1 cellular context compared by ENCODE assay signal in the genomic region with DNA sequence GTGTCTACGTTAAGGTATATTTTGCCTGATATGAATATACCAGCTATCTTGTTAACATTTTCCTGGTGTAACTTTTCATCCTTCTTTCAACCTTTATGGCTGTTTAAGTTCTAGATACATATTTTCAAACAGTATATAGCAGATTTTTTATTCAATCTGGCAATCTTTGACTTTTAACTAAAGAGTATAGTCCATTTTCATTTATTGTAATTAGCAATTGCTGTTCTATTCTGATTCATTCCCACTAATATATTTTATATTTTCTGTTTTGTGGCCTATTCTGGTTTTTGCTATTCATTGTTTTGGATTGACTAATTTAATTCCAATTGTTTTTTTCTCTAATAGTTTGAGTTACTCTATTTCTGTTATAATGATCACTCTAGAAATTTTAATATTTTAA.
TF ChIP-seq lines count a peak whose summit lies in the region.

No MANE protein-coding gene starts in this region.

TF ChIP-seq in K562, 482 proteins besides CTCF, POLR2A, EP300 and RAD21:
- TF ChIP-seq CCAR2 (IDR thresholded peaks at IDR 0.05; ENCODE audit: low read depth, low read length) (no peak), LARP7 (IDR thresholded peaks at IDR 0.05) (no peak), ZNF197 (CRISPR knock-in tag; IDR thresholded peaks at IDR 0.05; ENCODE audit: low read depth) (no peak), PTBP1 (IDR thresholded peaks at IDR 0.05; ENCODE audit: low read depth, low read length) (no peak), CBX3 (IDR thresholded peaks at IDR 0.05; ENCODE audit: borderline replicate concordance in 1 of 2, low read length in 2 of 2) (no peak), ZNF507 (tag; conservative IDR thresholded peaks at IDR 0.05) (peak; percentile 92), ZNF644 (tag; IDR thresholded peaks at IDR 0.05; ENCODE audit: low read depth) (no peak), ARHGAP35 (IDR thresholded peaks at IDR 0.05; ENCODE audit: partially characterized antibody) (no peak), NRF1 (conservative IDR thresholded peaks at IDR 0.05 in 1 of 2, IDR thresholded peaks at IDR 0.05 in 1 of 2) (no peak), ZBTB7A (IDR thresholded peaks at IDR 0.05; ENCODE audit: borderline replicate concordance, control insufficient read depth, low read depth, low read length) (no peak)
- TF ChIP-seq, protein P1, sequence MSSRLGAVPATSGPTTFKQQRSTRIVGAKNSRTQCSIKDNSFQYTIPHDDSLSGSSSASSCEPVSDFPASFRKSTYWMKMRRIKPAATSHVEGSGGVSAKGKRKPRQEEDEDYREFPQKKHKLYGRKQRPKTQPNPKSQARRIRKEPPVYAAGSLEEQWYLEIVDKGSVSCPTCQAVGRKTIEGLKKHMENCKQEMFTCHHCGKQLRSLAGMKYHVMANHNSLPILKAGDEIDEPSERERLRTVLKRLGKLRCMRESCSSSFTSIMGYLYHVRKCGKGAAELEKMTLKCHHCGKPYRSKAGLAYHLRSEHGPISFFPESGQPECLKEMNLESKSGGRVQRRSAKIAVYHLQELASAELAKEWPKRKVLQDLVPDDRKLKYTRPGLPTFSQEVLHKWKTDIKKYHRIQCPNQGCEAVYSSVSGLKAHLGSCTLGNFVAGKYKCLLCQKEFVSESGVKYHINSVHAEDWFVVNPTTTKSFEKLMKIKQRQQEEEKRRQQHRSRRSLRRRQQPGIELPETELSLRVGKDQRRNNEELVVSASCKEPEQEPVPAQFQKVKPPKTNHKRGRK (tag; IDR thresholded peaks at IDR 0.05) = peak; percentile 60
